ENCODE assay signal across 1 cellular context in genomic region chr3:128051837-128052766, GRCh38.
A peak's percentile ranks its signal among the peaks of the same experiment; 100 is the strongest.
TF ChIP-seq lines count a peak whose summit lies in the region.

SEC61A1 (plus strand) TSS chr3:128052437; CDS start chr3:128052553, 116 bp downstream.

TF ChIP-seq in A549, 52 proteins besides CTCF, POLR2A, EP300 and RAD21 (continued from another document):
- TF ChIP-seq HMGXB4 (CRISPR knock-in tag; IDR thresholded peaks at IDR 0.05; ENCODE audit: borderline replicate concordance) (no peak), POLR2AphosphoS2 (conservative IDR thresholded peaks at IDR 0.05; ENCODE audit: low read length) (no peak), JUN (IDR thresholded peaks at IDR 0.05) (peak; percentile 62 to 68; a peak in 4 of 5 replicates), RFX5 (IDR thresholded peaks at IDR 0.05) (no peak), HOXA7 (CRISPR knock-in tag; IDR thresholded peaks at IDR 0.05) (no peak), ZFP36 (IDR thresholded peaks at IDR 0.05; ENCODE audit: borderline replicate concordance, partially characterized antibody) (no peak), TFCP2L1 (CRISPR knock-in tag; IDR thresholded peaks at IDR 0.05) (0 out of 2 replicates have a peak, but pooled peaks have one; percentile 39), KDM1A (IDR thresholded peaks at IDR 0.05; ENCODE audit: low read depth) (no peak), TP53 (CRISPR knock-in tag; IDR thresholded peaks at IDR 0.05) (no peak), CHD4 (IDR thresholded peaks at IDR 0.05; ENCODE audit: borderline replicate concordance) (no peak), MYC (IDR thresholded peaks at IDR 0.05; ENCODE audit: borderline replicate concordance, low read length) (peak; percentile 52; the same call in 1 of the 2 replicates), CBX8 (IDR thresholded peaks at IDR 0.05) (no peak), BCL3 (IDR thresholded peaks at IDR 0.05) (no peak; the same call in 2 of the 3 replicates), FOSB (CRISPR knock-in tag; IDR thresholded peaks at IDR 0.05) (no peak), ZC3H11A (IDR thresholded peaks at IDR 0.05) (no peak), FOXS1 (CRISPR knock-in tag; IDR thresholded peaks at IDR 0.05) (no peak), ZNF302 (CRISPR knock-in tag; IDR thresholded peaks at IDR 0.05) (no peak), RCOR1 (IDR thresholded peaks at IDR 0.05; ENCODE audit: low read depth, low read length) (no peak), MAFK (IDR thresholded peaks at IDR 0.05; ENCODE audit: partially characterized antibody) (no peak), PHF8 (IDR thresholded peaks at IDR 0.05; ENCODE audit: borderline replicate concordance, low read depth) (peak; percentile 67), SREBF2 (IDR thresholded peaks at IDR 0.05) (no peak), NR3C1 (IDR thresholded peaks at IDR 0.05) (no peak), JUNB (IDR thresholded peaks at IDR 0.05) (no peak), HDAC2 (IDR thresholded peaks at IDR 0.05) (no peak), MAZ (IDR thresholded peaks at IDR 0.05; ENCODE audit: borderline replicate concordance, low read depth, low read length) (no peak), E2F6 (IDR thresholded peaks at IDR 0.05; ENCODE audit: borderline replicate concordance, low read depth) (peak; percentile 89), KDM5A (IDR thresholded peaks at IDR 0.05) (no peak), EHMT2 (IDR thresholded peaks at IDR 0.05; ENCODE audit: low read depth) (no peak), SMC3 (IDR thresholded peaks at IDR 0.05) (no peak), ZSCAN20 (CRISPR knock-in tag; IDR thresholded peaks at IDR 0.05) (no peak), CBX2 (IDR thresholded peaks at IDR 0.05; ENCODE audit: borderline replicate concordance, low read depth) (no peak), RNF2 (IDR thresholded peaks at IDR 0.05; ENCODE audit: borderline replicate concordance, low read depth) (no peak), GATA3 (IDR thresholded peaks at IDR 0.05; ENCODE audit: borderline replicate concordance) (no peak), HEYL (CRISPR knock-in tag; IDR thresholded peaks at IDR 0.05) (no peak), CEBPB (IDR thresholded peaks at IDR 0.05) (no peak), PBX3 (IDR thresholded peaks at IDR 0.05) (no peak), NFE2L2 (conservative IDR thresholded peaks at IDR 0.05; ENCODE audit: low read length) (no peak), EHF (CRISPR knock-in tag; IDR thresholded peaks at IDR 0.05) (no peak)
- TF ChIP-seq, protein P1, sequence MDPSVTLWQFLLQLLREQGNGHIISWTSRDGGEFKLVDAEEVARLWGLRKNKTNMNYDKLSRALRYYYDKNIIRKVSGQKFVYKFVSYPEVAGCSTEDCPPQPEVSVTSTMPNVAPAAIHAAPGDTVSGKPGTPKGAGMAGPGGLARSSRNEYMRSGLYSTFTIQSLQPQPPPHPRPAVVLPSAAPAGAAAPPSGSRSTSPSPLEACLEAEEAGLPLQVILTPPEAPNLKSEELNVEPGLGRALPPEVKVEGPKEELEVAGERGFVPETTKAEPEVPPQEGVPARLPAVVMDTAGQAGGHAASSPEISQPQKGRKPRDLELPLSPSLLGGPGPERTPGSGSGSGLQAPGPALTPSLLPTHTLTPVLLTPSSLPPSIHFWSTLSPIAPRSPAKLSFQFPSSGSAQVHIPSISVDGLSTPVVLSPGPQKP (IDR thresholded peaks at IDR 0.05; ENCODE audit: low read depth, low read length): no peak
- TF ChIP-seq, protein P2, sequence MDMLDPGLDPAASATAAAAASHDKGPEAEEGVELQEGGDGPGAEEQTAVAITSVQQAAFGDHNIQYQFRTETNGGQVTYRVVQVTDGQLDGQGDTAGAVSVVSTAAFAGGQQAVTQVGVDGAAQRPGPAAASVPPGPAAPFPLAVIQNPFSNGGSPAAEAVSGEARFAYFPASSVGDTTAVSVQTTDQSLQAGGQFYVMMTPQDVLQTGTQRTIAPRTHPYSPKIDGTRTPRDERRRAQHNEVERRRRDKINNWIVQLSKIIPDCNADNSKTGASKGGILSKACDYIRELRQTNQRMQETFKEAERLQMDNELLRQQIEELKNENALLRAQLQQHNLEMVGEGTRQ (IDR thresholded peaks at IDR 0.05): no peak
